11 cellular contexts compared by ENCODE assay signal in the genomic region with DNA sequence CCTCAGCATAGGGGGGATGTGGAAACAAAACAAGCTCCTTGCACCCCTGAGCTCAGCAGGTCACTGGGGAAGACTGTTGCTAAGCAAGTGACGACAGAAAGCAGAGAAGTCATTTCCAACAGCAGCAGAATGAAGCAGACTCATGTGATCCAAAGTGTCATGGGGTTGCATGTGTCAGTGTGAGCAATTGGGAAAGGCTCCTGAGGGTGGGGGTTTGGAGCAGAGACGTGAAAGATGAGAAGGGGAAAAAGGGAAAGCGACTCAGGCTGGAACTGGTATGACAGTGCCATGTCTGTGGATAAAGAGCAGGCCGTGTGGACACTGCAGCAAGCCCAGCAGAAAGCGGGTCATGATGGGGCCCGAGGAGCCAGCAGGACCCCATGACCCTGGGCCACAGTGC.
DNase-seq lines count a peak whose midpoint lies in the region; ATAC-seq and TF ChIP-seq lines count a peak whose summit lies in the region.
"Had no signal": no experiment of that assay in that cellular context is flagged by ENCODE, and none has a peak within 500 bp of the region (broad histone marks: within the 10 kb centered on the region; RNA-seq: fewer than 3 reads in every experiment).

No MANE protein-coding gene starts in this region.

- no peak overlapping the region for H3K4me3 Mint-ChIP-seq in CD8-positive, alpha-beta memory T cell
- H3K4me3 Mint-ChIP-seq: activated T-cell treated with anti-CD3 and anti-CD28 coated beads, Interleukin-2, amount 50 U/mL, for 4 hours had no signal

- no peaks in the 10 kb centered on the region for H3K36me3 ChIP-seq in SJCRH30
- H3K36me3 ChIP-seq in CD8-positive, alpha-beta memory T cell (ENCODE audit: insufficient read depth, low read length): no peaks in the 10 kb centered on the region

- no peak overlapping the region for H3K27ac Mint-ChIP-seq in CD8-positive, alpha-beta memory T cell

- intact Hi-C loops in head of caudate nucleus (cut with DNase I): no loop called here

- H3K9me3 Mint-ChIP-seq in CD8-positive, alpha-beta memory T cell: no peaks in the 10 kb centered on the region
- H3K9me3 Mint-ChIP-seq: activated T-cell treated with anti-CD3 and anti-CD28 coated beads, Interleukin-2, amount 50 U/mL, for 4 hours had no signal

- H3K27me3 Mint-ChIP-seq in CD8-positive, alpha-beta memory T cell: peaks cover 13 to 17% of the 10 kb centered on the region in 2 donors

- H3K4me3 ChIP-seq in SJCRH30 (no peak overlapping the region), retinal pigment epithelial cell (ENCODE audit: low read length) (no peak overlapping the region)
- no peak overlapping the region for H3K4me3 ChIP-seq in CD8-positive, alpha-beta memory T cell (ENCODE audit: low read length)

- no peaks in the 10 kb centered on the region for H3K36me3 Mint-ChIP-seq in CD8-positive, alpha-beta memory T cell

- peaks cover 0 to 5% (median 3%) of the 10 kb centered on the region in 3 donors for H3K4me1 Mint-ChIP-seq in CD8-positive, alpha-beta memory T cell

- peak; percentile 42 for DNase-seq in GM04503 (ENCODE audit: low read depth)
- DNase-seq in SJCRH30: peak; percentile 69 to 81
- DNase-seq in head of caudate nucleus: peak in 24 of 42 donors; percentile 16 to 69 (median 46)
- DNase-seq in retinal pigment epithelial cell (ENCODE audit: low read depth): peak; percentile 97
- no peak for DNase-seq in activated CD8-positive, alpha-beta memory T cell treated with anti-CD3 and anti-CD28 coated beads for 24 hours
- DNase-seq in NCI-H2171 (lab: John Stamatoyannopoulos, UW): no peak
- DNase-seq in CD8-positive, alpha-beta memory T cell: no peak
- DNase-seq: activated T-cell treated with anti-CD3 and anti-CD28 coated beads, Interleukin-2, amount 50 U/mL, for 4 hours; SIG-M5; stimulated activated CD4-positive, alpha-beta T cell treated with anti-CD3 and anti-CD28 coated beads, Interleukin-4, amount 100 ng/mL, for 24 hours had no signal

- POLR2A ChIA-PET in CD8-positive, alpha-beta memory T cell (lab: Charles Lee): no interaction called here

- H3K27me3 ChIP-seq in SJCRH30: no peaks in the 10 kb centered on the region
- H3K27me3 ChIP-seq in CD8-positive, alpha-beta memory T cell (ENCODE audit: insufficient read depth, low read length, poor library complexity, severe bottlenecking): no peaks in the 10 kb centered on the region

- no peaks in the 10 kb centered on the region; the same call in 1 of the 2 replicates for H3K9me3 ChIP-seq in SJCRH30 (replicated peaks)
- no peaks in the 10 kb centered on the region for H3K9me3 ChIP-seq in CD8-positive, alpha-beta memory T cell (ENCODE audit: low read length)

- TF ChIP-seq CTCF in retinal pigment epithelial cell (conservative IDR thresholded peaks at IDR 0.05; ENCODE audit: low read depth, low read length): no peak

- ATAC-seq in GM21526 (IDR thresholded peaks at IDR 0.05; ENCODE audit: low FRiP score, unreplicated experiment): no peak
- ATAC-seq: activated T-cell treated with anti-CD3 and anti-CD28 coated beads, Interleukin-2, amount 50 U/mL, for 4 hours had no signal

- peaks cover 33% of the 10 kb centered on the region for H3K4me1 ChIP-seq in SJCRH30
- H3K4me1 ChIP-seq in CD8-positive, alpha-beta memory T cell (ENCODE audit: insufficient read depth, low read length): no peaks in the 10 kb centered on the region

- CTCF ChIA-PET in CD8-positive, alpha-beta memory T cell (lab: Charles Lee): no interaction called here

- peak overlapping the region; percentile 49 for H3K27ac ChIP-seq in SJCRH30
- H3K27ac ChIP-seq in CD8-positive, alpha-beta memory T cell (ENCODE audit: low read depth, low read length): no peak overlapping the region

Comparison
In these comparisons a context has a peak if more than half of its experiments do, and no peak if none do; other contexts are left out.
1. DNase-seq: peak in GM04503 (single experiment), SJCRH30 (2 of 2), head of caudate nucleus (24 of 42) and retinal pigment epithelial cell (single experiment); none in activated CD8-positive, alpha-beta memory T cell treated with anti-CD3 and anti-CD28 coated beads for 24 hours (single experiment), NCI-H2171 (single experiment) and CD8-positive, alpha-beta memory T cell (0 of 5).